22 cellular contexts compared by ENCODE assay signal in genomic region chr2:162196611-162197010, GRCh38. TPM values are rescaled to one million over a fixed set of nuclear protein-coding genes. Genes with fewer than 3 reads are reported as not detected.
DNase-seq lines count a peak whose midpoint lies in the region; ATAC-seq and TF ChIP-seq lines count a peak whose summit lies in the region.
"Had no signal": no experiment of that assay in that cellular context is flagged by ENCODE, and none has a peak within 500 bp of the region (broad histone marks: within the 10 kb centered on the region; RNA-seq: fewer than 3 reads in every experiment).

No MANE protein-coding gene starts in this region.

- ATAC-seq in HG03469 (IDR thresholded peaks at IDR 0.05; ENCODE audit: unreplicated experiment): no peak
- ATAC-seq: upper lobe of right lung had no signal

- H2AFZ ChIP-seq in ACC112 (ENCODE audit: low read length, unreplicated experiment): no peak overlapping the region

- H3K4me3 ChIP-seq in ACC112 (ENCODE audit: low read depth, low read length): peak overlapping the region; percentile 54
- H3K4me3 ChIP-seq in vagina: no peak overlapping the region
- H3K4me3 ChIP-seq: left ventricle myocardium inferior, upper lobe of right lung had no signal

- peaks cover 22% of the 10 kb centered on the region for H3K36me3 ChIP-seq in ACC112 (ENCODE audit: insufficient read depth, low read length)
- H3K36me3 ChIP-seq in vagina: no peaks in the 10 kb centered on the region
- H3K36me3 ChIP-seq: left ventricle myocardium inferior, upper lobe of right lung had no signal

- DNase-seq in HT1080 (ENCODE audit: low read depth) (peak; percentile 71), astrocyte of the hippocampus (ENCODE audit: low read depth, low spot score) (peak; percentile 51), inferior parietal cortex (ENCODE audit: extremely low spot score) (peak; percentile 68), NCI-H345 treated with DMSO at 0.1 percent for 48 hours (lab: John Stamatoyannopoulos, UW; ENCODE audit: unreplicated experiment) (no peak), vagina (ENCODE audit: extremely low spot score in 2 of 2) (no peak)
- DNase-seq in activated T-cell treated with anti-CD3 and anti-CD28 coated beads, Interleukin-2, amount 50 U/mL, for 48 hours: no peak
- DNase-seq: activated CD4-positive, alpha-beta T cell treated with anti-CD3 and anti-CD28 coated beads for 4 hours; activated CD8-positive, alpha-beta memory T cell treated with anti-CD3 and anti-CD28 coated beads, Interleukin-2, amount 50 U/mL, for 48 hours; activated naive CD4-positive, alpha-beta T cell treated with anti-CD3 and anti-CD28 coated beads for 36 hours; central memory CD4-positive, alpha-beta T cell; endodermal cell; left ventricle myocardium inferior; MM.1S; NCI-H1930; NCI-H510A; small intestine; T1000; upper lobe of right lung had no signal

- no peaks in the 10 kb centered on the region for H3K79me2 ChIP-seq in ACC112 (ENCODE audit: control insufficient read depth, insufficient read depth, low read length, unreplicated experiment)

- H3K27ac ChIP-seq in ACC112 (ENCODE audit: low read depth, low read length): peak overlapping the region; percentile 82
- no peak overlapping the region for H3K27ac ChIP-seq in vagina
- H3K27ac ChIP-seq: left ventricle myocardium inferior, upper lobe of right lung had no signal

- no peak for TF ChIP-seq CTCF in vagina (IDR thresholded peaks at IDR 0.05)

- intact Hi-C loops in vagina (cut with DNase I): no loop called here

- no peaks in the 10 kb centered on the region for H3K9me3 ChIP-seq in vagina
- H3K9me3 ChIP-seq: left ventricle myocardium inferior, upper lobe of right lung had no signal

- no peak for TF ChIP-seq POLR2A in vagina (IDR thresholded peaks at IDR 0.05)

- H3K4me1 ChIP-seq in ACC112 (ENCODE audit: control insufficient read depth, insufficient read depth, low read length, unreplicated experiment) (peaks cover 39% of the 10 kb centered on the region), vagina (no peaks in the 10 kb centered on the region)
- H3K4me1 ChIP-seq: left ventricle myocardium inferior, upper lobe of right lung had no signal

- H3K27me3 ChIP-seq in ACC112 (ENCODE audit: insufficient read depth, low read length) (no peaks in the 10 kb centered on the region), vagina (no peaks in the 10 kb centered on the region)
- H3K27me3 ChIP-seq: upper lobe of right lung had no signal

RNA-seq across cellular contexts. Expression of gene GCG, which starts 44.6 kb away (rescaled TPM):
- 0.16 TPM in 1 of 2 replicates, not detected in the other for total RNA-seq in HT1080 (2014; rRNA removed; shearing (Covaris generic))
- not detected in 2 replicates for polyA plus RNA-seq in HT1080 (2015; cell fraction: cytosol; rRNA removed)
- polyA plus RNA-seq in HT1080 (2015; cell fraction: nucleus; rRNA removed): not detected in 2 replicates
- not detected for total RNA-seq in vagina
- total RNA-seq: activated naive CD4-positive, alpha-beta T cell treated with anti-CD3 and anti-CD28 coated beads for 36 hours; endodermal cell; G401; left ventricle myocardium inferior; omental fat pad; upper lobe of right lung had no signal

RNA-seq across cellular contexts. Expression of gene FAP, which starts 46.6 kb away (rescaled TPM):
- total RNA-seq in HT1080 (2014; rRNA removed; shearing (Covaris generic)): 0.23 TPM in 1 of 2 replicates, not detected in the other
- not detected in 2 replicates for polyA plus RNA-seq in HT1080 (2015; cell fraction: cytosol; rRNA removed)
- 0.17 TPM in 1 of 2 replicates, not detected in the other for polyA plus RNA-seq in HT1080 (2015; cell fraction: nucleus; rRNA removed)
- total RNA-seq in vagina: 4.2 TPM
- total RNA-seq: activated naive CD4-positive, alpha-beta T cell treated with anti-CD3 and anti-CD28 coated beads for 36 hours; endodermal cell; G401 had no signal

Comparison
In these comparisons a context has a peak if more than half of its experiments do, and no peak if none do; other contexts are left out.
1. DNase-seq: peak in HT1080 (single experiment), astrocyte of the hippocampus (single experiment) and inferior parietal cortex (single experiment); none in NCI-H345 treated with DMSO at 0.1 percent for 48 hours (single experiment), activated T-cell treated with anti-CD3 and anti-CD28 coated beads, Interleukin-2, amount 50 U/mL, for 48 hours (0 of 2) and vagina (0 of 2).